23 cellular contexts compared by ENCODE assay signal in genomic region chr11:119424276-119424675, GRCh38.
"Had no signal": no experiment of that assay in that cellular context is flagged by ENCODE, and none has a peak within 500 bp of the region (broad histone marks: within the 10 kb centered on the region; RNA-seq: fewer than 3 reads in every experiment).

No MANE protein-coding gene starts in this region.

- H3K4me3 Mint-ChIP-seq: activated CD4-positive, alpha-beta memory T cell treated with anti-CD3 and anti-CD28 coated beads for 36 hours; activated CD8-positive, alpha-beta memory T cell treated with anti-CD3 and anti-CD28 coated beads, Interleukin-2, amount 10 ng/mL, durations not matched to agents 7 days and 5 days; memory B cell; stimulated activated naive CD8-positive, alpha-beta T cell treated with anti-CD3 and anti-CD28 coated beads, Interleukin-15, Interleukin-2, amounts not matched to agents 100 ng/mL and 50 ng/mL, for 24 hours had no signal

- DNase-seq: activated CD4-positive, alpha-beta memory T cell treated with anti-CD3 and anti-CD28 coated beads for 36 hours; activated CD4-positive, alpha-beta T cell treated with anti-CD3 and anti-CD28 coated beads for 48 hours; activated CD4-positive, CD25-positive, alpha-beta regulatory T cell; activated CD8-positive, alpha-beta memory T cell treated with anti-CD3 and anti-CD28 coated beads, Interleukin-2, amount 10 ng/mL, durations not matched to agents 7 days and 5 days; activated gamma-delta T cell; activated T-cell treated with anti-CD3 and anti-CD28 coated beads for 4 hours; aorta; endodermal cell; right cardiac atrium; stimulated activated CD4-positive, alpha-beta T cell treated with anti-CD3 and anti-CD28 coated beads, Interleukin-4, amount 100 ng/mL, for 4 hours; substantia nigra; T-helper 1 cell had no signal

- H3K27ac Mint-ChIP-seq: activated CD4-positive, alpha-beta memory T cell treated with anti-CD3 and anti-CD28 coated beads for 36 hours; activated CD8-positive, alpha-beta memory T cell treated with anti-CD3 and anti-CD28 coated beads, Interleukin-2, amount 10 ng/mL, durations not matched to agents 7 days and 5 days; activated T-helper 1 cell treated with anti-CD3 and anti-CD28 coated beads, Interleukin-12 subunit alpha, Interleukin-12 subunit beta, Interleukin-2, Interleukin-4 antibody, amounts not matched to agents 30 ng/mL and 10 ng/mL and 1 ng/mL, durations not matched to agents 14 hours and 24 hours and 36 hours; endodermal cell; memory B cell; stimulated activated naive CD8-positive, alpha-beta T cell treated with anti-CD3 and anti-CD28 coated beads, Interleukin-15, Interleukin-2, amounts not matched to agents 100 ng/mL and 50 ng/mL, for 24 hours had no signal

- H3K9me3 ChIP-seq: breast epithelium, gastroesophageal sphincter, prostate gland, tibial nerve, vagina had no signal

- ATAC-seq: activated CD8-positive, alpha-beta memory T cell treated with anti-CD3 and anti-CD28 coated beads, Interleukin-2, amount 10 ng/mL, durations not matched to agents 7 days and 5 days; gastroesophageal sphincter; right cardiac atrium had no signal

- H3K27ac ChIP-seq: breast epithelium, coronary artery, epithelial cell of prostate, gastroesophageal sphincter, prostate gland, tibial nerve, vagina had no signal

- H3K36me3 Mint-ChIP-seq: activated CD4-positive, alpha-beta memory T cell treated with anti-CD3 and anti-CD28 coated beads for 36 hours; activated CD8-positive, alpha-beta memory T cell treated with anti-CD3 and anti-CD28 coated beads, Interleukin-2, amount 10 ng/mL, durations not matched to agents 7 days and 5 days; activated naive CD4-positive, alpha-beta T cell treated with anti-CD3 and anti-CD28 coated beads, Interleukin-2, amount 50 U/mL, for 24 hours; memory B cell had no signal

- H3K9me3 Mint-ChIP-seq: activated CD4-positive, alpha-beta memory T cell treated with anti-CD3 and anti-CD28 coated beads for 36 hours; activated naive CD4-positive, alpha-beta T cell treated with anti-CD3 and anti-CD28 coated beads, Interleukin-2, amount 50 U/mL, for 24 hours; activated T-helper 1 cell treated with anti-CD3 and anti-CD28 coated beads, Interleukin-12 subunit alpha, Interleukin-12 subunit beta, Interleukin-2, Interleukin-4 antibody, amounts not matched to agents 30 ng/mL and 10 ng/mL and 1 ng/mL, durations not matched to agents 14 hours and 24 hours and 36 hours; memory B cell; stimulated activated naive CD8-positive, alpha-beta T cell treated with anti-CD3 and anti-CD28 coated beads, Interleukin-15, Interleukin-2, amounts not matched to agents 100 ng/mL and 50 ng/mL, for 24 hours had no signal
